Comparison of ENCODE assay signal across 21 cellular contexts in genomic region chr3:41000471-41000870, GRCh38.
DNase-seq lines count a peak whose midpoint lies in the region; ATAC-seq, FAIRE-seq and TF ChIP-seq lines count a peak whose summit lies in the region.
"Had no signal": no experiment of that assay in that cellular context is flagged by ENCODE, and none has a peak within 500 bp of the region (broad histone marks: within the 10 kb centered on the region; RNA-seq: fewer than 3 reads in every experiment).

No MANE protein-coding gene starts in this region.

- no peaks in the 10 kb centered on the region for H3K9me3 ChIP-seq in astrocyte (ENCODE audit: insufficient read depth, low read depth, low read length)
- no peaks in the 10 kb centered on the region for H3K9me3 ChIP-seq in gastroesophageal sphincter
- H3K9me3 ChIP-seq: gastrocnemius medialis had no signal

- peak; percentile 24 for DNase-seq in Daoy (ENCODE audit: low read depth)
- peak; percentile 45 for DNase-seq in astrocyte (ENCODE audit: low read depth)
- DNase-seq in sciatic nerve (ENCODE audit: low spot score): no peak
- no peak for DNase-seq in stimulated activated CD4-positive, alpha-beta T cell treated with anti-CD3 and anti-CD28 coated beads, Interleukin-15, amount 100 ng/mL, for 24 hours
- DNase-seq in NOMO-1 treated with DMSO at 0.1 percent for 48 hours (lab: John Stamatoyannopoulos, UW; ENCODE audit: unreplicated experiment): no peak
- DNase-seq in GM13976 (ENCODE audit: low spot score): no peak
- no peak for DNase-seq in COLO829 (ENCODE audit: low spot score)
- DNase-seq: activated CD4-positive, alpha-beta T cell treated with anti-CD3 and anti-CD28 coated beads, Interleukin-2, amount 50 U/mL, for 1 hour; DMS153; GOT3; immature natural killer cell; naive thymus-derived CD4-positive, alpha-beta T cell; NCI-H1694; NCI-H345; stimulated activated CD4-positive, alpha-beta T cell treated with anti-CD3 and anti-CD28 coated beads, Interleukin-12 subunit alpha, Interleukin-12 subunit beta, amount 100 ng/mL, for 4 hours; T-cell had no signal

- no peak overlapping the region for H3K27ac Mint-ChIP-seq in astrocyte (ENCODE audit: unreplicated experiment)
- H3K27ac Mint-ChIP-seq: CD14-positive monocyte, immature natural killer cell, progenitor cell of endocrine pancreas, T-cell had no signal

- H3K4me3 ChIP-seq in astrocyte (ENCODE audit: insufficient read depth, low read depth, low read length) (no peak overlapping the region), gastroesophageal sphincter (no peak overlapping the region)
- H3K4me3 ChIP-seq: gastrocnemius medialis had no signal

- WGBS in gastroesophageal sphincter (ENCODE audit: low coverage in 1 of 2), 2 donors: 34 to 69% methylated on average over 6 of the region's 6 CpGs

- peaks cover 11% of the 10 kb centered on the region for H3K9me3 Mint-ChIP-seq in astrocyte (ENCODE audit: unreplicated experiment)
- H3K9me3 Mint-ChIP-seq: immature natural killer cell; naive thymus-derived CD4-positive, alpha-beta T cell; T-cell had no signal

- peak; percentile 78 for ATAC-seq in gastroesophageal sphincter
- ATAC-seq in sciatic nerve: peak; percentile 72
- ATAC-seq: naive thymus-derived CD4-positive, alpha-beta T cell; T-cell had no signal

- FAIRE-seq in astrocyte (lab: Jason Lieb, UNC): no peak
- FAIRE-seq: endothelial cell of umbilical vein had no signal

- H2AFZ ChIP-seq in astrocyte (ENCODE audit: low read depth, low read length): no peak overlapping the region

- peaks cover 23% of the 10 kb centered on the region for H3K27me3 Mint-ChIP-seq in astrocyte (ENCODE audit: low read depth, unreplicated experiment)

- in situ Hi-C loops in GM13976 (cut with MboI; ENCODE audit: low sequenced_read_pairs, unreplicated experiment): no loop called here

- no peak for TF ChIP-seq CTCF in astrocyte (IDR thresholded peaks at IDR 0.05; ENCODE audit: insufficient read depth, low read depth, low read length)
- TF ChIP-seq CTCF in gastroesophageal sphincter (IDR thresholded peaks at IDR 0.05): no peak
- no peak for TF ChIP-seq CTCF in GM13976 (IDR thresholded peaks at IDR 0.05; ENCODE audit: borderline replicate concordance, control extremely low read depth, extremely low read depth, insufficient read depth, missing control alignments)

- H3K9ac ChIP-seq in astrocyte (ENCODE audit: low read length): no peak overlapping the region

- intact Hi-C loops in sciatic nerve (cut with DNase I): no loop called here

- no peak overlapping the region for H3K4me2 ChIP-seq in astrocyte (ENCODE audit: low read length)

- no peak for TF ChIP-seq POLR2A in gastroesophageal sphincter (IDR thresholded peaks at IDR 0.05)

- no peaks in the 10 kb centered on the region for H4K20me1 ChIP-seq in astrocyte (ENCODE audit: insufficient read depth, low read length)

- TF ChIP-seq EP300 in gastroesophageal sphincter (IDR thresholded peaks at IDR 0.05): no peak

- H3K4me1 ChIP-seq in astrocyte (ENCODE audit: insufficient read depth, low read length) (peaks cover 5% of the 10 kb centered on the region), gastroesophageal sphincter (peaks cover 0 to 24% (median 0%) of the 10 kb centered on the region in 3 donors)

- H3K27me3 ChIP-seq in astrocyte (ENCODE audit: insufficient read depth, low read length) (no peaks in the 10 kb centered on the region), gastroesophageal sphincter (no peaks in the 10 kb centered on the region)
- H3K27me3 ChIP-seq: gastrocnemius medialis had no signal

- H3K27ac ChIP-seq in astrocyte (ENCODE audit: low read depth, low read length) (no peak overlapping the region), gastroesophageal sphincter (peak overlapping the region in 1 of 4 donors; percentile 3)
- H3K27ac ChIP-seq: gastrocnemius medialis had no signal

- no peak overlapping the region for H3K4me3 Mint-ChIP-seq in astrocyte (ENCODE audit: unreplicated experiment)
- H3K4me3 Mint-ChIP-seq: immature natural killer cell; naive thymus-derived CD4-positive, alpha-beta T cell; T-cell had no signal

- H3K79me2 ChIP-seq in astrocyte (ENCODE audit: insufficient read depth, low read length): no peaks in the 10 kb centered on the region

- H3K4me1 Mint-ChIP-seq in astrocyte (ENCODE audit: low read depth, unreplicated experiment): peaks cover 25% of the 10 kb centered on the region
- H3K4me1 Mint-ChIP-seq: CD14-positive monocyte, immature natural killer cell had no signal

- H3K36me3 Mint-ChIP-seq in astrocyte (ENCODE audit: low read depth, unreplicated experiment): no peaks in the 10 kb centered on the region
- H3K36me3 Mint-ChIP-seq: CD14-positive monocyte; naive thymus-derived CD4-positive, alpha-beta T cell; T-cell had no signal

- no peaks in the 10 kb centered on the region for H3K36me3 ChIP-seq in astrocyte (ENCODE audit: insufficient read depth, low read length)
- no peaks in the 10 kb centered on the region for H3K36me3 ChIP-seq in gastroesophageal sphincter
- H3K36me3 ChIP-seq: gastrocnemius medialis had no signal

Comparison
In these comparisons a context has a peak if more than half of its experiments do, and no peak if none do; other contexts are left out.
1. DNase-seq: peak in Daoy (single experiment) and astrocyte (single experiment); none in sciatic nerve (single experiment), stimulated activated CD4-positive, alpha-beta T cell treated with anti-CD3 and anti-CD28 coated beads, Interleukin-15, amount 100 ng/mL, for 24 hours (single experiment), NOMO-1 treated with DMSO at 0.1 percent for 48 hours (single experiment), GM13976 (single experiment) and COLO829 (single experiment).